ENCODE assay signal across 8 cellular contexts in the genomic region with DNA sequence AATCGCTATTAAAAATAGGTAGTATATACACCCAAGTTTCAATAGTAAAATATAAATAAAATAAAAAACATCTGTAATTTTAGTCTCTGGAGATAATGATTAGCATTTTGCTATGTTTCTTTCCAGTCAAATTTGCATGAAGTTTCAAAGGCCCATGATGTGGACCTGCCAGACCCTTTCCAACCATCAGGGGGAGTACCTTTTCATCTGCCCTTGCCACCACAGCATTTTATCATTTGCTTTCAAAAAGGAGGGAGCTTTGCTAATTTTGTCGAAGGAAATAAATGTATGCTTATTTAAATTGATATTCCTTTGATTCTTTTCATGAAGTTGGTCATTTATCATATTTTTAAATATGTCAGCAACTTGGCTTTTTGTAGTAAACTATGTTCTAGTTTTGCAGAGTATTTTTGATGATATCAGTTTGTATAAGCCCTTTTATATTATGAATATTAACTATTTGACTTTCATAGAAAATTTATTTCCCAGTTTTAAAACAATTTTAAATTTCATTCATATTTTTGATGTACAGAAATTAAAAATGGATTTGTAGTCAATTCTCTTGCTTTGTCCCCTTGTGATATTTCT.
A peak's percentile ranks its signal among the peaks of the same experiment; 100 is the strongest.
DNase-seq lines count a peak whose midpoint lies in the region; ATAC-seq and TF ChIP-seq lines count a peak whose summit lies in the region.

No MANE protein-coding gene starts in this region.

- H3K4me3 Mint-ChIP-seq in activated T-cell treated with anti-CD3 and anti-CD28 coated beads, Interleukin-2, amount 50 U/mL, for 24 hours: no peak overlapping the region
- H3K4me3 Mint-ChIP-seq in glutamatergic neuron (ENCODE audit: unreplicated experiment): no peak overlapping the region

- TF ChIP-seq CTCF in glutamatergic neuron (IDR thresholded peaks at IDR 0.05; ENCODE audit: partially characterized antibody, unreplicated experiment) (peak; percentile 76), omental fat pad (IDR thresholded peaks at IDR 0.05) (no peak)

- no peaks in the 10 kb centered on the region for H3K9me3 Mint-ChIP-seq in activated T-cell treated with anti-CD3 and anti-CD28 coated beads, Interleukin-2, amount 50 U/mL, for 24 hours
- no peaks in the 10 kb centered on the region for H3K9me3 Mint-ChIP-seq in glutamatergic neuron (ENCODE audit: unreplicated experiment)

- H3K27me3 Mint-ChIP-seq in activated T-cell treated with anti-CD3 and anti-CD28 coated beads, Interleukin-2, amount 50 U/mL, for 24 hours: no peaks in the 10 kb centered on the region
- no peaks in the 10 kb centered on the region for H3K27me3 Mint-ChIP-seq in glutamatergic neuron (ENCODE audit: unreplicated experiment)

- peaks cover 49% of the 10 kb centered on the region for H3K36me3 Mint-ChIP-seq in activated T-cell treated with anti-CD3 and anti-CD28 coated beads, Interleukin-2, amount 50 U/mL, for 24 hours (ENCODE audit: low read depth)
- H3K36me3 Mint-ChIP-seq in glutamatergic neuron (ENCODE audit: unreplicated experiment): no peaks in the 10 kb centered on the region

- H3K4me1 Mint-ChIP-seq in activated T-cell treated with anti-CD3 and anti-CD28 coated beads, Interleukin-2, amount 50 U/mL, for 24 hours (ENCODE audit: low read depth): no peaks in the 10 kb centered on the region
- peaks cover 6% of the 10 kb centered on the region for H3K4me1 Mint-ChIP-seq in glutamatergic neuron (ENCODE audit: low read depth, unreplicated experiment)

- ATAC-seq in HG03175 (IDR thresholded peaks at IDR 0.05; ENCODE audit: unreplicated experiment) (peak; percentile 70), omental fat pad (ENCODE audit: low FRiP score) (no peak), HG03095 (IDR thresholded peaks at IDR 0.05; ENCODE audit: unreplicated experiment) (no peak), HG03280 (IDR thresholded peaks at IDR 0.05; ENCODE audit: unreplicated experiment) (no peak)

- H3K27ac Mint-ChIP-seq in activated T-cell treated with anti-CD3 and anti-CD28 coated beads, Interleukin-2, amount 50 U/mL, for 24 hours: no peak overlapping the region
- H3K27ac Mint-ChIP-seq in glutamatergic neuron (ENCODE audit: unreplicated experiment): no peak overlapping the region

- peak; percentile 1 for DNase-seq in activated T-cell treated with anti-CD3 and anti-CD28 coated beads for 24 hours (ENCODE audit: low read depth)
- DNase-seq in activated T-cell treated with anti-CD3 and anti-CD28 coated beads, Interleukin-2, amount 50 U/mL, for 24 hours: no peak
- DNase-seq in SKM-1 treated with dmso at 0.1 percent for 144 hours (lab: John Stamatoyannopoulos, UW; ENCODE audit: unreplicated experiment): peak; percentile 40
- DNase-seq in glutamatergic neuron: peak; percentile 31
- DNase-seq in omental fat pad (ENCODE audit: low spot score): no peak

Comparison
In these comparisons a context has a peak if more than half of its experiments do, and no peak if none do; other contexts are left out.
1. DNase-seq: peak in activated T-cell treated with anti-CD3 and anti-CD28 coated beads for 24 hours (single experiment), SKM-1 treated with dmso at 0.1 percent for 144 hours (single experiment) and glutamatergic neuron (single experiment); none in activated T-cell treated with anti-CD3 and anti-CD28 coated beads, Interleukin-2, amount 50 U/mL, for 24 hours (single experiment) and omental fat pad (single experiment).